In genomic region chr6:83708970-83709747, GRCh38 we compare ENCODE assay signal across 8 cellular contexts. TPM values are rescaled to one million over a fixed set of nuclear protein-coding genes. Genes with fewer than 3 reads are reported as not detected.
DNase-seq lines count a peak whose midpoint lies in the region; ATAC-seq, FAIRE-seq and TF ChIP-seq lines count a peak whose summit lies in the region.

TSS of gene SNAP91 (minus strand) at chr6:83709101. CDS start at chr6:83707927, 1,174 bp downstream.

- peak within 1 kb of the TSS; percentile 27 to 53 (median 36) for H3K4me3 ChIP-seq in pancreas

- TF ChIP-seq CTCF in pancreas (IDR thresholded peaks at IDR 0.05): no peak

- H3K27me3 ChIP-seq in pancreas: peaks cover 0 to 13% (median 3%) of the 10 kb centered on the region in 4 donors

- DNase-seq in D341Med (ENCODE audit: low spot score) (peak; percentile 90), HTR-8/SVneo (ENCODE audit: insufficient read length, low spot score) (peak; percentile 18), frontal cortex (ENCODE audit: low spot score in 2 of 2) (peak; percentile 71), pancreas (peak in 5 of 6 donors; percentile 12 to 78 (median 33)), ureter (ENCODE audit: low spot score) (no peak), epidermal melanocyte (ENCODE audit: insufficient read length, low spot score) (no peak), kidney tubule cell (ENCODE audit: low spot score) (no peak)
- DNase-seq in T-helper 2 cell treated with Interferon-gamma antibody and Interleukin-4, amounts not matched to agents 5 μg/mL and 100 μg/mL, for 36 hours (ENCODE audit: low spot score): no peak

- no peaks in the 10 kb centered on the region for H3K4me1 Mint-ChIP-seq in T-helper 2 cell treated with Interferon-gamma antibody and Interleukin-4, amounts not matched to agents 5 μg/mL and 100 μg/mL, for 36 hours (ENCODE audit: low read depth)

- peaks cover 39% of the 10 kb centered on the region for H3K27me3 Mint-ChIP-seq in T-helper 2 cell treated with Interferon-gamma antibody and Interleukin-4, amounts not matched to agents 5 μg/mL and 100 μg/mL, for 36 hours (ENCODE audit: low read depth)

- 1% methylated on average over 74 to 83 of the region's 83 CpGs for WGBS in pancreas, 2 donors

- peak within 1 kb of the TSS; percentile 61 for H3K4me3 Mint-ChIP-seq in T-helper 2 cell treated with Interferon-gamma antibody and Interleukin-4, amounts not matched to agents 5 μg/mL and 100 μg/mL, for 36 hours

- H3K27ac ChIP-seq in pancreas: no peak within 1 kb of the TSS

- ATAC-seq in pancreas: peak; percentile 58 to 87 (median 80)

- no peaks in the 10 kb centered on the region for H3K4me1 ChIP-seq in pancreas

- no peaks in the 10 kb centered on the region for H3K36me3 Mint-ChIP-seq in T-helper 2 cell treated with Interferon-gamma antibody and Interleukin-4, amounts not matched to agents 5 μg/mL and 100 μg/mL, for 36 hours (ENCODE audit: low read depth)

- H3K27ac Mint-ChIP-seq in T-helper 2 cell treated with Interferon-gamma antibody and Interleukin-4, amounts not matched to agents 5 μg/mL and 100 μg/mL, for 36 hours: no peak within 1 kb of the TSS

- peaks cover 11% of the 10 kb centered on the region for H3K9me3 Mint-ChIP-seq in T-helper 2 cell treated with Interferon-gamma antibody and Interleukin-4, amounts not matched to agents 5 μg/mL and 100 μg/mL, for 36 hours

- H3K9me3 ChIP-seq in pancreas: no peaks in the 10 kb centered on the region

- FAIRE-seq in HTR-8/SVneo (lab: Jason Lieb, UNC) (no peak), frontal cortex (lab: Jason Lieb, UNC) (no peak), pancreas (lab: Jason Lieb, UNC) (no peak)

- intact Hi-C loops in pancreas (cut with DNase I): no loop called here

- H3K36me3 ChIP-seq in pancreas: no peaks in the 10 kb centered on the region

RNA-seq across cellular contexts. Expression of gene SNAP91, which starts in this region (rescaled TPM):
- total RNA-seq in frontal cortex: 108 TPM
- total RNA-seq in pancreas: 1 to 10 TPM in 3 of 6 donors, under 1 TPM in 3; 0.51 to 2.3 (median 1.3) TPM
- 1 to 10 TPM; 1.9 to 8.8 TPM for polyA plus RNA-seq in pancreas
- total RNA-seq in ureter: 0.83 TPM

Comparison
In these comparisons a context has a peak if more than half of its experiments do, and no peak if none do; other contexts are left out.
1. RNA of gene SNAP91 (total RNA-seq): 108 TPM in frontal cortex (single experiment); 0.51 to 2.3 TPM in pancreas and 0.83 TPM in ureter (single experiment); every median in the first group is over 10 times any median in the second.
2. DNase-seq: peak in D341Med (single experiment), HTR-8/SVneo (single experiment), frontal cortex (2 of 2) and pancreas (5 of 6); none in T-helper 2 cell treated with Interferon-gamma antibody and Interleukin-4, amounts not matched to agents 5 μg/mL and 100 μg/mL, for 36 hours (single experiment), ureter (single experiment), epidermal melanocyte (single experiment) and kidney tubule cell (single experiment).